26 cellular contexts compared by ENCODE assay signal in genomic region chr6:82380566-82381185, GRCh38. TPM values are rescaled to one million over a fixed set of nuclear protein-coding genes. Genes with fewer than 3 reads are reported as not detected.
"Had no signal": no experiment of that assay in that cellular context is flagged by ENCODE, and none has a peak within 500 bp of the region (broad histone marks: within the 10 kb centered on the region; RNA-seq: fewer than 3 reads in every experiment).

No MANE protein-coding gene starts in this region.

- H3K27ac ChIP-seq: heart left ventricle, pancreas, psoas muscle, transverse colon had no signal

- H3K9me3 Mint-ChIP-seq: activated B cell treated with CpG ODN at 0.5 μM for 24 hours; activated naive CD8-positive, alpha-beta T cell treated with anti-CD3 and anti-CD28 coated beads for 36 hours; activated T-cell treated with anti-CD3 and anti-CD28 coated beads, Interleukin-2, amount 50 U/mL, for 4 hours; activated T-helper 2 cell treated with anti-CD3 and anti-CD28 coated beads, Interferon-gamma antibody, Interleukin-2, Interleukin-4, amounts not matched to agents 10 μg/mL and 5 μg/mL and 100 μg/mL, durations not matched to agents 14 hours and 24 hours and 36 hours; stimulated activated naive CD8-positive, alpha-beta T cell treated with anti-CD3 and anti-CD28 coated beads, Interleukin-15, Interleukin-2, amounts not matched to agents 100 ng/mL and 50 ng/mL, for 24 hours had no signal

- H3K4me3 ChIP-seq: heart left ventricle, pancreas, psoas muscle, transverse colon had no signal

- H3K27me3 Mint-ChIP-seq: activated B cell treated with CpG ODN at 0.5 μM for 24 hours; stimulated activated naive CD8-positive, alpha-beta T cell treated with anti-CD3 and anti-CD28 coated beads, Interleukin-15, Interleukin-2, amounts not matched to agents 100 ng/mL and 50 ng/mL, for 24 hours had no signal

- ATAC-seq: activated CD4-positive, alpha-beta T cell treated with anti-CD3 and anti-CD28 coated beads for 36 hours; activated T-cell treated with anti-CD3 and anti-CD28 coated beads, Interleukin-2, amount 50 U/mL, for 4 hours; esophagus mucosa; heart left ventricle; left cardiac atrium; natural killer cell treated with Interleukin-12 subunit alpha and Interleukin-12 subunit beta and Interleukin-15 and Interleukin-18, amount 100 ng/mL, for 72 hours; pancreas; psoas muscle; right cardiac atrium had no signal

- DNase-seq: activated B cell treated with CpG ODN at 0.5 μM for 24 hours; activated CD4-positive, alpha-beta T cell treated with anti-CD3 and anti-CD28 coated beads for 36 hours; activated CD4-positive, alpha-beta T cell treated with anti-CD3 and anti-CD28 coated beads, Interleukin-2, amount 50 U/mL, for 4 hours; activated CD8-positive, alpha-beta memory T cell treated with anti-CD3 and anti-CD28 coated beads, Interleukin-2, amount 50 U/mL, for 48 hours; activated naive CD4-positive, alpha-beta T cell treated with Interleukin-2 at 50 U/mL for 16 hours; activated naive CD8-positive, alpha-beta T cell treated with anti-CD3 and anti-CD28 coated beads for 36 hours; activated T-cell treated with anti-CD3 and anti-CD28 coated beads, Interleukin-2, amount 50 U/mL, for 4 hours; central memory CD4-positive, alpha-beta T cell; dermis blood vessel endothelial cell; effector memory CD4-positive, alpha-beta T cell; heart left ventricle; islet precursor cell; left cardiac atrium; midbrain; pancreas; psoas muscle; right cardiac atrium; stimulated activated CD4-positive, alpha-beta T cell treated with anti-CD3 and anti-CD28 coated beads, Interleukin-12 subunit alpha, Interleukin-12 subunit beta, amount 100 ng/mL, for 4 hours; transverse colon had no signal

- H3K27ac Mint-ChIP-seq: activated B cell treated with CpG ODN at 0.5 μM for 24 hours; activated CD4-positive, alpha-beta T cell treated with anti-CD3 and anti-CD28 coated beads for 36 hours; activated naive CD8-positive, alpha-beta T cell treated with anti-CD3 and anti-CD28 coated beads for 36 hours; activated T-helper 2 cell treated with anti-CD3 and anti-CD28 coated beads, Interferon-gamma antibody, Interleukin-2, Interleukin-4, amounts not matched to agents 10 μg/mL and 5 μg/mL and 100 μg/mL, durations not matched to agents 14 hours and 24 hours and 36 hours; natural killer cell treated with Interleukin-12 subunit alpha and Interleukin-12 subunit beta and Interleukin-15 and Interleukin-18, amount 100 ng/mL, for 72 hours; stimulated activated naive CD8-positive, alpha-beta T cell treated with anti-CD3 and anti-CD28 coated beads, Interleukin-15, Interleukin-2, amounts not matched to agents 100 ng/mL and 50 ng/mL, for 24 hours had no signal

- H3K4me1 Mint-ChIP-seq: activated B cell treated with CpG ODN at 0.5 μM for 24 hours; activated CD4-positive, alpha-beta T cell treated with anti-CD3 and anti-CD28 coated beads for 36 hours; activated naive CD8-positive, alpha-beta T cell treated with anti-CD3 and anti-CD28 coated beads for 36 hours had no signal

- H3K27me3 ChIP-seq: heart left ventricle, pancreas, transverse colon had no signal

- FAIRE-seq: astrocyte, pancreas, TTC549, urothelium cell line had no signal

- H3K4me3 Mint-ChIP-seq: activated B cell treated with CpG ODN at 0.5 μM for 24 hours; activated CD4-positive, alpha-beta T cell treated with anti-CD3 and anti-CD28 coated beads for 36 hours; activated naive CD8-positive, alpha-beta T cell treated with anti-CD3 and anti-CD28 coated beads for 36 hours; activated T-cell treated with anti-CD3 and anti-CD28 coated beads, Interleukin-2, amount 50 U/mL, for 4 hours; natural killer cell treated with Interleukin-12 subunit alpha and Interleukin-12 subunit beta and Interleukin-15 and Interleukin-18, amount 100 ng/mL, for 72 hours; stimulated activated naive CD8-positive, alpha-beta T cell treated with anti-CD3 and anti-CD28 coated beads, Interleukin-15, Interleukin-2, amounts not matched to agents 100 ng/mL and 50 ng/mL, for 24 hours had no signal

- H3K4me1 ChIP-seq: heart left ventricle, pancreas, psoas muscle, transverse colon had no signal

- H3K36me3 Mint-ChIP-seq: activated naive CD8-positive, alpha-beta T cell treated with anti-CD3 and anti-CD28 coated beads for 36 hours; natural killer cell treated with Interleukin-12 subunit alpha and Interleukin-12 subunit beta and Interleukin-15 and Interleukin-18, amount 100 ng/mL, for 72 hours had no signal

- H3K36me3 ChIP-seq: heart left ventricle, pancreas, transverse colon had no signal

- H3K9me3 ChIP-seq: heart left ventricle, pancreas, psoas muscle, transverse colon had no signal

RNA-seq across cellular contexts. Expression of gene TPBG, which starts 17.1 kb away (rescaled TPM):
- total RNA-seq: activated B cell treated with CpG ODN at 0.5 μM for 24 hours; activated naive CD8-positive, alpha-beta T cell treated with anti-CD3 and anti-CD28 coated beads for 36 hours; activated T-helper 2 cell treated with anti-CD3 and anti-CD28 coated beads, Interferon-gamma antibody, Interleukin-2, Interleukin-4, amounts not matched to agents 10 μg/mL and 5 μg/mL and 100 μg/mL, durations not matched to agents 14 hours and 24 hours and 36 hours had no signal
